Comparison of ENCODE assay signal across 6 cellular contexts in genomic region chr4:105042451-105042850, GRCh38.
"Had no signal": no experiment of that assay in that cellular context is flagged by ENCODE, and none has a peak within 500 bp of the region (broad histone marks: within the 10 kb centered on the region; RNA-seq: fewer than 3 reads in every experiment).

No MANE protein-coding gene starts in this region.

- DNase-seq: GDM1, GF-D8 had no signal

- FAIRE-seq: GM12891, GM12892, GM18507, GM19239 had no signal
